ENCODE assay signal across 12 cellular contexts in the genomic region with DNA sequence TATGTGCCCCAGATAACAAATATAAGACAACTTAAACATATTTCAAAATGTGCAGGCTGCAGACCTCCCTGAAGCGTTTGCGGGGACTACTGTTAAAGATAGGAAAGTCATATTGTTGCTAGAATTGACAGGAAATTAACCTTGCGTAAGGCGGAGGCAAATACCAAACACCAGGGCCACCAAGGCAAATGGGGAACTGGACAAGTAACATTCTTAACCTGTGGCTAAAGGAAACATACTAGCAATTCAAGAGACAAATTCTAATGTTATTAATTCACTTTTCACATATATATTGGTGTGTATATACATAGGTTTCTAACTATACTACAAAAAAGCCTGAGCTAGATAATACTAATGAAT. TPM values are rescaled to one million over a fixed set of nuclear protein-coding genes. Genes with fewer than 3 reads are reported as not detected.
A peak's percentile ranks its signal among the peaks of the same experiment; 100 is the strongest.
DNase-seq lines count a peak whose midpoint lies in the region; ATAC-seq and TF ChIP-seq lines count a peak whose summit lies in the region.
"Had no signal": no experiment of that assay in that cellular context is flagged by ENCODE, and none has a peak within 500 bp of the region (broad histone marks: within the 10 kb centered on the region; RNA-seq: fewer than 3 reads in every experiment).

No MANE protein-coding gene starts in this region.

- intact Hi-C loops in left ventricle myocardium inferior (cut with micrococcal nuclease) (loop anchor here (2.0 kb wide), 1 partner anchor 31 kb away; no protein-coding TSS in a partner anchor), left cardiac atrium (cut with DNase I) (loop anchor here (2.0 to 5.0 kb wide), 2 partner anchors 33 to 51 kb away; a partner anchor contains a TSS)

- DNase-seq in left ventricle myocardium inferior, result no peak
- no peak for DNase-seq in left cardiac atrium
- DNase-seq in RWPE2 (ENCODE audit: low spot score), result no peak
- no peak for DNase-seq in glutamatergic neuron
- no peak for DNase-seq in substantia nigra (lab: John Stamatoyannopoulos, UW)
- no peak for DNase-seq in mesenteric fat pad (ENCODE audit: low spot score)
- DNase-seq in activated T-cell treated with anti-CD3 and anti-CD28 coated beads, Interleukin-2, amount 50 U/mL, for 48 hours, result no peak

- peak overlapping the region; percentile 7 for H3K4me3 Mint-ChIP-seq in glutamatergic neuron (ENCODE audit: unreplicated experiment)

- H3K27ac ChIP-seq in left ventricle myocardium inferior (replicated peaks), result peak overlapping the region; percentile 79
- no peak overlapping the region for H3K27ac ChIP-seq in RWPE2 (ENCODE audit: poor library complexity, severe bottlenecking)
- H3K27ac ChIP-seq in substantia nigra (ENCODE audit: low read depth, low read length, poor library complexity, severe bottlenecking), result peak overlapping the region; percentile 77
- H3K27ac ChIP-seq: pancreas, SK-N-MC had no signal

- H3K9me3 ChIP-seq in left ventricle myocardium inferior (replicated peaks) (no peaks in the 10 kb centered on the region), RWPE2 (ENCODE audit: severe bottlenecking) (no peaks in the 10 kb centered on the region)
- H3K9me3 ChIP-seq: pancreas had no signal

- H3K4me1 Mint-ChIP-seq in glutamatergic neuron (ENCODE audit: low read depth, unreplicated experiment), result peaks cover 3% of the 10 kb centered on the region

- H3K36me3 ChIP-seq in left ventricle myocardium inferior (no peaks in the 10 kb centered on the region), RWPE2 (ENCODE audit: low read depth) (no peaks in the 10 kb centered on the region)
- H3K36me3 ChIP-seq: pancreas had no signal

- H3K27me3 Mint-ChIP-seq in glutamatergic neuron (ENCODE audit: unreplicated experiment), result peaks cover 21% of the 10 kb centered on the region

- H3K4me1 ChIP-seq in left ventricle myocardium inferior, result peaks cover 35% of the 10 kb centered on the region
- no peaks in the 10 kb centered on the region for H3K4me1 ChIP-seq in RWPE2 (ENCODE audit: insufficient read depth, poor library complexity, severe bottlenecking)

- no peaks in the 10 kb centered on the region for H3K36me3 Mint-ChIP-seq in glutamatergic neuron (ENCODE audit: unreplicated experiment)

- H3K9me3 Mint-ChIP-seq in glutamatergic neuron (ENCODE audit: unreplicated experiment), result peaks cover 7% of the 10 kb centered on the region

- TF ChIP-seq CTCF in left ventricle myocardium inferior (IDR thresholded peaks at IDR 0.05; ENCODE audit: borderline replicate concordance), result no peak
- peak; percentile 54 for TF ChIP-seq CTCF in RWPE2 (IDR thresholded peaks at IDR 0.05; ENCODE audit: poor library complexity, severe bottlenecking)
- peak; percentile 42 for TF ChIP-seq CTCF in glutamatergic neuron (IDR thresholded peaks at IDR 0.05; ENCODE audit: partially characterized antibody, unreplicated experiment)

- H3K27me3 ChIP-seq in left ventricle myocardium inferior (ENCODE audit: low read depth), result peaks cover 87% of the 10 kb centered on the region
- H3K27me3 ChIP-seq in RWPE2 (ENCODE audit: insufficient read depth, poor library complexity, severe bottlenecking), result peaks cover 57% of the 10 kb centered on the region

- no peak overlapping the region for H3K27ac Mint-ChIP-seq in glutamatergic neuron (ENCODE audit: unreplicated experiment)

- ATAC-seq in left cardiac atrium (no peak), RWPE2 (ENCODE audit: low read depth) (no peak), GM18505 (IDR thresholded peaks at IDR 0.05; ENCODE audit: unreplicated experiment) (no peak)

- H3K4me3 ChIP-seq in left ventricle myocardium inferior (peak overlapping the region; percentile 63), RWPE2 (ENCODE audit: severe bottlenecking) (no peak overlapping the region)
- H3K4me3 ChIP-seq: pancreas had no signal

- TF ChIP-seq POLR2A in GM18505 (IDR thresholded peaks at IDR 0.05; ENCODE audit: borderline replicate concordance, extremely low read depth, insufficient read depth, insufficient read length), result no peak

RNA-seq across cellular contexts. Expression of a gene that starts 6.8 kb away (rescaled TPM):
- total RNA-seq in left ventricle myocardium inferior (1.2 TPM), left cardiac atrium (1 to 10 TPM; 1.3 to 1.9 TPM), glutamatergic neuron (ENCODE audit: unreplicated experiment) (0.71 TPM), mesenteric fat pad (0.35 TPM)
- total RNA-seq: dermis microvascular lymphatic vessel endothelial cell, HT1080, pancreas had no signal

RNA-seq across cellular contexts. Expression of a gene that starts 15.9 kb away (rescaled TPM):
- total RNA-seq in left ventricle myocardium inferior (0.05 TPM), left cardiac atrium (under 1 TPM; 0.29 to 0.47 TPM), glutamatergic neuron (ENCODE audit: unreplicated experiment) (10.3 TPM), mesenteric fat pad (0.16 TPM)
- total RNA-seq: dermis microvascular lymphatic vessel endothelial cell had no signal

RNA-seq across cellular contexts. Expression of a gene that starts 24.8 kb away (rescaled TPM):
- total RNA-seq in left ventricle myocardium inferior (15.1 TPM), left cardiac atrium (10 to 100 TPM; 14.6 to 27.0 TPM), glutamatergic neuron (ENCODE audit: unreplicated experiment) (13.2 TPM), mesenteric fat pad (40.4 TPM)

RNA-seq across cellular contexts. Expression of a gene that starts 34.5 kb away (rescaled TPM):
- total RNA-seq in left ventricle myocardium inferior, result 102 TPM
- 10 to 100 TPM; 91.6 to 95.0 TPM for total RNA-seq in left cardiac atrium
- total RNA-seq in glutamatergic neuron (ENCODE audit: unreplicated experiment), result 44.5 TPM
- 55.1 TPM for total RNA-seq in mesenteric fat pad

RNA-seq across cellular contexts. Expression of a gene that starts 46.5 kb away (rescaled TPM):
- total RNA-seq in left ventricle myocardium inferior, result not detected
- total RNA-seq in left cardiac atrium, result not detected
- total RNA-seq in glutamatergic neuron (ENCODE audit: unreplicated experiment), result not detected
- total RNA-seq in mesenteric fat pad, result not detected
- total RNA-seq: dermis microvascular lymphatic vessel endothelial cell, HT1080, pancreas had no signal
